ENCODE assay signal across 13 cellular contexts in genomic region chr12:87311206-87311605, GRCh38.
DNase-seq lines count a peak whose midpoint lies in the region; ATAC-seq and TF ChIP-seq lines count a peak whose summit lies in the region.
"Had no signal": no experiment of that assay in that cellular context is flagged by ENCODE, and none has a peak within 500 bp of the region (broad histone marks: within the 10 kb centered on the region; RNA-seq: fewer than 3 reads in every experiment).

No MANE protein-coding gene starts in this region.

- no peak overlapping the region for H3K4me3 Mint-ChIP-seq in CD8-positive, alpha-beta memory T cell
- no peak overlapping the region for H3K4me3 Mint-ChIP-seq in stimulated activated effector memory CD8-positive, alpha-beta T cell treated with anti-CD3 and anti-CD28 coated beads, Interleukin-12 subunit alpha, Interleukin-12 subunit beta, amount 100 ng/mL, for 72 hours
- H3K4me3 Mint-ChIP-seq: activated naive CD4-positive, alpha-beta T cell treated with anti-CD3 and anti-CD28 coated beads for 36 hours; type B pancreatic cell had no signal

- CTCF ChIA-PET in CD8-positive, alpha-beta memory T cell (lab: Charles Lee) = no interaction called here

- H3K27me3 ChIP-seq in CD8-positive, alpha-beta memory T cell (ENCODE audit: insufficient read depth, low read length, poor library complexity, severe bottlenecking) = no peaks in the 10 kb centered on the region

- H3K27ac Mint-ChIP-seq in CD8-positive, alpha-beta memory T cell = no peak overlapping the region
- no peak overlapping the region for H3K27ac Mint-ChIP-seq in stimulated activated effector memory CD8-positive, alpha-beta T cell treated with anti-CD3 and anti-CD28 coated beads, Interleukin-12 subunit alpha, Interleukin-12 subunit beta, amount 100 ng/mL, for 72 hours
- H3K27ac Mint-ChIP-seq: activated naive CD4-positive, alpha-beta T cell treated with anti-CD3 and anti-CD28 coated beads for 36 hours; type B pancreatic cell had no signal

- H3K36me3 ChIP-seq in CD8-positive, alpha-beta memory T cell (ENCODE audit: insufficient read depth, low read length) = no peaks in the 10 kb centered on the region

- no peak overlapping the region for H3K4me3 ChIP-seq in CD8-positive, alpha-beta memory T cell (ENCODE audit: low read length)

- no peaks in the 10 kb centered on the region for H3K36me3 Mint-ChIP-seq in CD8-positive, alpha-beta memory T cell
- no peaks in the 10 kb centered on the region for H3K36me3 Mint-ChIP-seq in stimulated activated effector memory CD8-positive, alpha-beta T cell treated with anti-CD3 and anti-CD28 coated beads, Interleukin-12 subunit alpha, Interleukin-12 subunit beta, amount 100 ng/mL, for 72 hours
- H3K36me3 Mint-ChIP-seq: type B pancreatic cell had no signal

- no peaks in the 10 kb centered on the region for H3K4me1 ChIP-seq in CD8-positive, alpha-beta memory T cell (ENCODE audit: insufficient read depth, low read length)

- TF ChIP-seq CTCF in omental fat pad (IDR thresholded peaks at IDR 0.05) = no peak

- no peak overlapping the region for H3K27ac ChIP-seq in CD8-positive, alpha-beta memory T cell (ENCODE audit: low read depth, low read length)

- H3K9me3 ChIP-seq in CD8-positive, alpha-beta memory T cell (ENCODE audit: low read length) = no peaks in the 10 kb centered on the region

- POLR2A ChIA-PET in CD8-positive, alpha-beta memory T cell (lab: Charles Lee) = no interaction called here

- ATAC-seq in GM19328 (IDR thresholded peaks at IDR 0.05; ENCODE audit: unreplicated experiment) (peak; percentile 68), HG02678 (IDR thresholded peaks at IDR 0.05; ENCODE audit: unreplicated experiment) (peak; percentile 52), HG03575 (IDR thresholded peaks at IDR 0.05; ENCODE audit: extremely low read depth, insufficient number of reproducible peaks, low FRiP score, unreplicated experiment) (peak; percentile 57), omental fat pad (ENCODE audit: low FRiP score) (peak; percentile 23)
- no peak for ATAC-seq in stimulated activated effector memory CD8-positive, alpha-beta T cell treated with anti-CD3 and anti-CD28 coated beads, Interleukin-12 subunit alpha, Interleukin-12 subunit beta, amount 100 ng/mL, for 72 hours

- no peak for DNase-seq in omental fat pad (ENCODE audit: low spot score)
- DNase-seq in CD8-positive, alpha-beta memory T cell = no peak
- DNase-seq in COLO829 (ENCODE audit: low spot score) = no peak
- no peak for DNase-seq in NCI-H2029 (lab: John Stamatoyannopoulos, UW)
- no peak for DNase-seq in stimulated activated effector memory CD8-positive, alpha-beta T cell treated with anti-CD3 and anti-CD28 coated beads, Interleukin-12 subunit alpha, Interleukin-12 subunit beta, amount 100 ng/mL, for 72 hours (ENCODE audit: low spot score in 2 of 2)
- DNase-seq: activated naive CD4-positive, alpha-beta T cell treated with anti-CD3 and anti-CD28 coated beads for 36 hours; GF-D8; H7; stimulated activated CD4-positive, alpha-beta T cell treated with anti-CD3 and anti-CD28 coated beads, Interleukin-4, amount 100 ng/mL, for 4 hours had no signal

- peaks cover 0 to 12% (median 3%) of the 10 kb centered on the region in 5 donors for H3K9me3 Mint-ChIP-seq in CD8-positive, alpha-beta memory T cell
- peaks cover 9% of the 10 kb centered on the region for H3K9me3 Mint-ChIP-seq in stimulated activated effector memory CD8-positive, alpha-beta T cell treated with anti-CD3 and anti-CD28 coated beads, Interleukin-12 subunit alpha, Interleukin-12 subunit beta, amount 100 ng/mL, for 72 hours
- H3K9me3 Mint-ChIP-seq: activated naive CD4-positive, alpha-beta T cell treated with anti-CD3 and anti-CD28 coated beads for 36 hours; type B pancreatic cell had no signal

- H3K27me3 Mint-ChIP-seq in CD8-positive, alpha-beta memory T cell = no peaks in the 10 kb centered on the region
- H3K27me3 Mint-ChIP-seq: type B pancreatic cell had no signal

- H3K4me1 Mint-ChIP-seq in CD8-positive, alpha-beta memory T cell = no peaks in the 10 kb centered on the region
- no peaks in the 10 kb centered on the region for H3K4me1 Mint-ChIP-seq in stimulated activated effector memory CD8-positive, alpha-beta T cell treated with anti-CD3 and anti-CD28 coated beads, Interleukin-12 subunit alpha, Interleukin-12 subunit beta, amount 100 ng/mL, for 72 hours
